Comparison of ENCODE assay signal across 24 cellular contexts in genomic region chr6:122969999-122970398, GRCh38. TPM values are rescaled to one million over a fixed set of nuclear protein-coding genes. Genes with fewer than 3 reads are reported as not detected.
A peak's percentile ranks its signal among the peaks of the same experiment; 100 is the strongest.
DNase-seq lines count a peak whose midpoint lies in the region; ATAC-seq and TF ChIP-seq lines count a peak whose summit lies in the region.
"Had no signal": no experiment of that assay in that cellular context is flagged by ENCODE, and none has a peak within 500 bp of the region (broad histone marks: within the 10 kb centered on the region; RNA-seq: fewer than 3 reads in every experiment).

No MANE protein-coding gene starts in this region.

- H3K27ac Mint-ChIP-seq in H9 (peak overlapping the region in 1 of 3 experiments; percentile 30; a peak in 1 of 7 replicates), neural progenitor cell (no peak overlapping the region)
- H3K27ac Mint-ChIP-seq in stimulated activated memory B cell treated with anti-CD40 and anti-IgM and Interleukin-4, amounts not matched to agents 10 μg/mL and 1 μg/mL and 100 μg/mL, for 72 hours, result no peak overlapping the region
- H3K27ac Mint-ChIP-seq: CD8-positive, alpha-beta T cell had no signal

- no peak overlapping the region for H2BK20ac ChIP-seq in H9 (ENCODE audit: low read depth, low read length, poor library complexity, severe bottlenecking)

- no peak overlapping the region for H3K4me3 ChIP-seq in neural progenitor cell
- H3K4me3 ChIP-seq: SJCRH30 had no signal

- H3K27ac ChIP-seq in H9 (ENCODE audit: insufficient read length, low read depth, low read length) (no peak overlapping the region), neural progenitor cell (no peak overlapping the region)
- H3K27ac ChIP-seq: SJCRH30 had no signal

- H3K4me1 ChIP-seq in H9 (ENCODE audit: insufficient read depth, low read length), result no peaks in the 10 kb centered on the region
- H3K4me1 ChIP-seq in neural progenitor cell, result no peaks in the 10 kb centered on the region
- H3K4me1 ChIP-seq: SJCRH30 had no signal

- H3F3A ChIP-seq in neural progenitor cell (ENCODE audit: low read depth), result no peaks in the 10 kb centered on the region

- H4K20me1 ChIP-seq in H9 (ENCODE audit: control insufficient read depth, insufficient read depth, insufficient read length) (no peaks in the 10 kb centered on the region), neural progenitor cell (ENCODE audit: low read depth) (no peaks in the 10 kb centered on the region)

- no peaks in the 10 kb centered on the region for H3K23me2 ChIP-seq in H9 (ENCODE audit: insufficient read length, low read depth, low read length, poor library complexity, severe bottlenecking)

- H3K27me3 ChIP-seq in H9 (ENCODE audit: insufficient read depth, low read length) (no peaks in the 10 kb centered on the region), neural progenitor cell (no peaks in the 10 kb centered on the region)

- no peak overlapping the region for H3K56ac ChIP-seq in H9 (ENCODE audit: insufficient read length, low read depth, low read length)

- H3K18ac ChIP-seq in H9 (ENCODE audit: insufficient read length, low read depth, low read length), result no peak overlapping the region

- no peaks in the 10 kb centered on the region for H3K36me3 ChIP-seq in neural progenitor cell
- H3K36me3 ChIP-seq: SJCRH30 had no signal

- H3T11ph ChIP-seq in H9 (ENCODE audit: low read length), result no peak overlapping the region

- no peaks in the 10 kb centered on the region for H3K9me3 ChIP-seq in H9 (ENCODE audit: control insufficient read depth, low read depth, low read length)
- no peaks in the 10 kb centered on the region for H3K9me3 ChIP-seq in neural progenitor cell (ENCODE audit: low read depth)
- H3K9me3 ChIP-seq: SJCRH30 had no signal

- peak; percentile 1 for DNase-seq in DMS53 (lab: John Stamatoyannopoulos, UW)
- no peak for DNase-seq in DMS53 treated with DMSO at 0.1 percent for 48 hours (lab: John Stamatoyannopoulos, UW; ENCODE audit: unreplicated experiment)
- DNase-seq in H9, result no peak
- DNase-seq in SK-MEL-5 (ENCODE audit: low read depth, low spot score), result peak; percentile 26
- peak; percentile 20 for DNase-seq in neural progenitor cell (ENCODE audit: low spot score)
- no peak for DNase-seq in HPDE6-E6E7 (ENCODE audit: extremely low spot score)
- no peak for DNase-seq in activated naive CD4-positive, alpha-beta T cell treated with Interleukin-2 at 50 U/mL for 16 hours
- DNase-seq: 8988T; AML-193; C1 segment of cervical spinal cord; Calu3; CD8-positive, alpha-beta T cell; DMS153; EL; HCEC 1CT; Karpas-422; NCI-H187; NCI-H2107; NCI-H446 treated with DMSO at 0.1 percent for 48 hours; SJCRH30; T-helper 1 cell had no signal

- H3K23ac ChIP-seq in H9 (ENCODE audit: insufficient read length, low read depth, low read length), result no peak overlapping the region

- no peak overlapping the region for H3K4me2 ChIP-seq in H9 (ENCODE audit: insufficient read depth, insufficient read length, low read length)
- no peak overlapping the region for H3K4me2 ChIP-seq in neural progenitor cell

- H2AK5ac ChIP-seq in H9 (ENCODE audit: insufficient read length, low read length), result no peak overlapping the region

- no peak overlapping the region for H2AFZ ChIP-seq in H9 (ENCODE audit: low read length)
- no peak overlapping the region for H2AFZ ChIP-seq in neural progenitor cell (replicated peaks)

- H3K9me3 Mint-ChIP-seq in H9 (no peaks in the 10 kb centered on the region), neural progenitor cell (no peaks in the 10 kb centered on the region)
- H3K9me3 Mint-ChIP-seq in stimulated activated memory B cell treated with anti-CD40 and anti-IgM and Interleukin-4, amounts not matched to agents 10 μg/mL and 1 μg/mL and 100 μg/mL, for 72 hours, result no peaks in the 10 kb centered on the region
- H3K9me3 Mint-ChIP-seq: CD8-positive, alpha-beta T cell had no signal

- H3K4me1 Mint-ChIP-seq in H9 (no peaks in the 10 kb centered on the region), neural progenitor cell (no peaks in the 10 kb centered on the region)
- no peaks in the 10 kb centered on the region for H3K4me1 Mint-ChIP-seq in stimulated activated memory B cell treated with anti-CD40 and anti-IgM and Interleukin-4, amounts not matched to agents 10 μg/mL and 1 μg/mL and 100 μg/mL, for 72 hours

- H2BK12ac ChIP-seq in H9 (ENCODE audit: insufficient read length, low read depth, low read length), result no peak overlapping the region

- no peak overlapping the region for H4K8ac ChIP-seq in H9 (replicated peaks; ENCODE audit: insufficient read length, low read depth, low read length)

- no peak overlapping the region for H3K9ac ChIP-seq in H9 (ENCODE audit: extremely low read depth, insufficient read length, low read length)
- H3K9ac ChIP-seq in neural progenitor cell, result no peak overlapping the region

- no peaks in the 10 kb centered on the region for H3K79me1 ChIP-seq in H9 (ENCODE audit: insufficient read depth, low read depth, low read length, poor library complexity, severe bottlenecking)

- no peak overlapping the region for H2BK15ac ChIP-seq in H9 (ENCODE audit: low read depth, low read length)

- H2BK5ac ChIP-seq in H9 (ENCODE audit: insufficient read length, low read length), result no peak overlapping the region

- H2BK120ac ChIP-seq in H9 (ENCODE audit: low read depth, low read length, poor library complexity, severe bottlenecking), result no peak overlapping the region

- H4K5ac ChIP-seq in H9 (ENCODE audit: insufficient read length, low read depth, low read length), result no peak overlapping the region

- H3K79me2 ChIP-seq in H9 (ENCODE audit: insufficient read depth, low read length), result no peaks in the 10 kb centered on the region
- H3K79me2 ChIP-seq in neural progenitor cell (ENCODE audit: low read depth), result no peaks in the 10 kb centered on the region

- no peak for ATAC-seq in stimulated activated memory B cell treated with anti-CD40 and anti-IgM and Interleukin-4, amounts not matched to agents 10 μg/mL and 1 μg/mL and 100 μg/mL, for 72 hours
- ATAC-seq: CD8-positive, alpha-beta T cell had no signal

- H3K27me3 Mint-ChIP-seq in H9 (ENCODE audit: low read depth) (no peaks in the 10 kb centered on the region; the same call in 1 of the 2 replicates), neural progenitor cell (ENCODE audit: insufficient read depth, low read depth) (no peaks in the 10 kb centered on the region)
- H3K27me3 Mint-ChIP-seq in stimulated activated memory B cell treated with anti-CD40 and anti-IgM and Interleukin-4, amounts not matched to agents 10 μg/mL and 1 μg/mL and 100 μg/mL, for 72 hours, result no peaks in the 10 kb centered on the region

- TF ChIP-seq CTCF in H9 (conservative IDR thresholded peaks at IDR 0.05) (peak; percentile 15; the same call in 1 of the 3 replicates), neural progenitor cell (IDR thresholded peaks at IDR 0.05) (no peak)

- H3K4me3 Mint-ChIP-seq in H9 (no peak overlapping the region), neural progenitor cell (no peak overlapping the region)
- no peak overlapping the region for H3K4me3 Mint-ChIP-seq in stimulated activated memory B cell treated with anti-CD40 and anti-IgM and Interleukin-4, amounts not matched to agents 10 μg/mL and 1 μg/mL and 100 μg/mL, for 72 hours
- H3K4me3 Mint-ChIP-seq: CD8-positive, alpha-beta T cell had no signal

- H4K91ac ChIP-seq in H9 (ENCODE audit: insufficient read length, low read depth, low read length), result no peak overlapping the region

- in situ Hi-C loops in SK-MEL-5 (cut with HindIII; ENCODE audit: low pct_unique_long_range_greater_than_20kb, low sequenced_read_pairs), result no loop called here

- H3K4ac ChIP-seq in H9 (ENCODE audit: low read depth, low read length), result no peak overlapping the region

- H3K14ac ChIP-seq in H9 (ENCODE audit: insufficient read depth, low read length), result no peak overlapping the region

- no peaks in the 10 kb centered on the region for H3K36me3 Mint-ChIP-seq in H9 (ENCODE audit: insufficient read depth in 1 of 3, low read depth in 3 of 3)
- no peaks in the 10 kb centered on the region for H3K36me3 Mint-ChIP-seq in neural progenitor cell
- no peaks in the 10 kb centered on the region for H3K36me3 Mint-ChIP-seq in stimulated activated memory B cell treated with anti-CD40 and anti-IgM and Interleukin-4, amounts not matched to agents 10 μg/mL and 1 μg/mL and 100 μg/mL, for 72 hours
- H3K36me3 Mint-ChIP-seq: CD8-positive, alpha-beta T cell had no signal

RNA-seq across cellular contexts. Expression of gene CLVS2, which starts 26.0 kb away (rescaled TPM):
- total RNA-seq in H9 (2021) (0.15 and 0.26 TPM in 2 replicates), neural progenitor cell (ENCODE audit: low replicate concordance) (0.84 and 1.8 TPM in 2 replicates)
- not detected in 2 replicates for total RNA-seq in SK-MEL-5 (2014; rRNA removed; shearing (Covaris generic))
- not detected in 2 replicates for polyA plus RNA-seq in SK-MEL-5 (2015; cell fraction: cytosol; rRNA removed)
- not detected in 2 replicates for polyA plus RNA-seq in SK-MEL-5 (2015; cell fraction: nucleus; rRNA removed)
- total RNA-seq: Calu3; CD8-positive, alpha-beta T cell; M059J; SJCRH30 had no signal
- polyA plus RNA-seq: AG04450 had no signal

Comparison
In these comparisons a context has a peak if more than half of its experiments do, and no peak if none do; other contexts are left out.
1. DNase-seq: peak in DMS53 (single experiment), SK-MEL-5 (single experiment) and neural progenitor cell (single experiment); none in DMS53 treated with DMSO at 0.1 percent for 48 hours (single experiment), H9 (single experiment), HPDE6-E6E7 (single experiment) and activated naive CD4-positive, alpha-beta T cell treated with Interleukin-2 at 50 U/mL for 16 hours (single experiment).